24 cellular contexts compared by ENCODE assay signal in the genomic region with DNA sequence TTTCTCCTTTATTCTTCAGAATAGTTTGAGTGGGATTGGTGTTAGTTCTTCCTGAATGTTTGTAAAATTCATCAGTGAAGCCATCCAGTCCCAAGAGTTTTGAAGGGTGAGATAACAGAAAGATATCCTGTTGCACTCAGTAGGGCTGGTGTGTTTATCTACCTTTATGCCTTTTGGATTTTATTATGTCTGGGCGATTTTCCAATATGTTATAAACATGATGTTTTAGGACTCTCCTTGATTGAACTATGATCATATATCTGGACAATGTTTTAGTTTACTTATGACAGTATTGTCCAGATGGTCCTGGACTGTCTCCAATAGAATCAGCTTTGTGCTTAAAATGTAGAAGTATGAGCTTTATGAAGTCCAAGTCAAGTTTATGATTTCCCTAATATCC.
A peak's percentile ranks its signal among the peaks of the same experiment; 100 is the strongest.
DNase-seq lines count a peak whose midpoint lies in the region; ATAC-seq, FAIRE-seq and TF ChIP-seq lines count a peak whose summit lies in the region.
"Had no signal": no experiment of that assay in that cellular context is flagged by ENCODE, and none has a peak within 500 bp of the region (broad histone marks: within the 10 kb centered on the region; RNA-seq: fewer than 3 reads in every experiment).

No MANE protein-coding gene starts in this region.

- no peak for TF ChIP-seq CTCF in VCaP (conservative IDR thresholded peaks at IDR 0.05)
- TF ChIP-seq CTCF in nephron (IDR thresholded peaks at IDR 0.05; ENCODE audit: unreplicated experiment in 3 of 3) = no peak
- TF ChIP-seq CTCF in D721Med (IDR thresholded peaks at IDR 0.05; ENCODE audit: insufficient read depth, missing control alignments) = no peak

- DNase-seq in left colon (no peak), D721Med (ENCODE audit: insufficient read length, low spot score) (no peak)
- DNase-seq: 8988T; ACHN; BE2C; C1 segment of cervical spinal cord; CD4-positive, alpha-beta memory T cell; CD4-positive, CD25-positive, alpha-beta regulatory T cell; CD8-positive, alpha-beta memory T cell; COR-L47; DMS79 treated with DMSO at 0.1 percent for 48 hours; GF-D8 had no signal

- H3K27me3 Mint-ChIP-seq in nephron (ENCODE audit: low read depth) = no peaks in the 10 kb centered on the region
- H3K27me3 Mint-ChIP-seq: CD4-positive, alpha-beta memory T cell; CD4-positive, CD25-positive, alpha-beta regulatory T cell; CD8-positive, alpha-beta memory T cell had no signal

- no peaks in the 10 kb centered on the region for H3K9me3 Mint-ChIP-seq in nephron
- H3K9me3 Mint-ChIP-seq: CD14-positive monocyte; CD4-positive, alpha-beta memory T cell; CD4-positive, CD25-positive, alpha-beta regulatory T cell; CD8-positive, alpha-beta memory T cell had no signal

- FAIRE-seq in colon (lab: Jason Lieb, UNC) = peak; percentile 87
- no peak for FAIRE-seq in D721Med (lab: Jason Lieb, UNC)
- FAIRE-seq: A204.1, G401.6, GM12891, GM19239 had no signal

- intact Hi-C loops in left colon (cut with DNase I, micrococcal nuclease) = no loop called here

- H3K36me3 Mint-ChIP-seq in nephron (ENCODE audit: low read depth) = no peaks in the 10 kb centered on the region
- H3K36me3 Mint-ChIP-seq: CD14-positive monocyte; CD4-positive, alpha-beta memory T cell; CD4-positive, CD25-positive, alpha-beta regulatory T cell; CD8-positive, alpha-beta memory T cell had no signal

- peak overlapping the region in 2 of 3 experiments; percentile 46 to 66 for H3K27ac Mint-ChIP-seq in nephron
- H3K27ac Mint-ChIP-seq: CD14-positive monocyte; CD4-positive, alpha-beta memory T cell; CD4-positive, CD25-positive, alpha-beta regulatory T cell; CD8-positive, alpha-beta memory T cell had no signal

- ATAC-seq in left colon = peak; percentile 99
- ATAC-seq in HG02610 (IDR thresholded peaks at IDR 0.05; ENCODE audit: unreplicated experiment) = no peak
- ATAC-seq in HG03520 (IDR thresholded peaks at IDR 0.05; ENCODE audit: unreplicated experiment) = no peak
- no peak for ATAC-seq in HG03159 (IDR thresholded peaks at IDR 0.05; ENCODE audit: unreplicated experiment)

- H3K27ac ChIP-seq in VCaP = peak overlapping the region; percentile 18; the same call in 1 of the 2 replicates
- H3K27ac ChIP-seq: BLaER1 had no signal

- H3K4me3 Mint-ChIP-seq in nephron = no peak overlapping the region
- H3K4me3 Mint-ChIP-seq: CD14-positive monocyte; CD4-positive, alpha-beta memory T cell; CD4-positive, CD25-positive, alpha-beta regulatory T cell; CD8-positive, alpha-beta memory T cell had no signal

- peaks cover 6% of the 10 kb centered on the region for H3K4me1 Mint-ChIP-seq in nephron
- H3K4me1 Mint-ChIP-seq: CD14-positive monocyte; CD4-positive, CD25-positive, alpha-beta regulatory T cell; CD8-positive, alpha-beta memory T cell had no signal
